ENCODE assay signal across 8 cellular contexts in the genomic region with DNA sequence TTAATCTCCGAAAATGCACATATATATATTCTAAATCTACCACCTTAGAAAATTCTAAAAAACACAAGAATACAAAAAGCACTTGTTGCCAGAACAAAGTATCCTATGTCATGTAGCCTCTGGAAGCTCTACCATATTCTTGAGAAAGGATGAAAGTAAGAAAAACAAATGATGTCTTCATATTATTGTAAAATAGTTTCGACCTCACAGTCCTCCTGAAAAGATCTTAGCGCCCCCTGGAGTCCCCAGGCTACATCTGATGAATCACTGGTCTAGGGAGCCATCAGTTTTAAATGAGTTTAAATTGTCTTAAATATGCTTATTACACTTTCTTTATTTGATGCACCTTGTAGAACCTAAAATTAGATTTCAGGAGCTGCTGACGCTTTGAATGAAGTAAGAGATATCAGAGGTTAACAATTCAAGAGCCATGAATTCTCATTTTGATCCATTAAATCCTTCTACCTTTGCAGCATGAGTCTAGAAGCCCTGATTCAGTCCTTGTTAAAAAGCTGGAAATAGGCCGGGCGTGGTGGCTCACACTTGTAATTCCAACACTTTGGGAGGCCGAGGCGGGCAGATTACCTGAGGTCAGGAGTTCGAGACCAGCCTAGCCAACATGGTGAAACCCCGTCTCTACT.
A peak's percentile ranks its signal among the peaks of the same experiment; 100 is the strongest.
DNase-seq lines count a peak whose midpoint lies in the region; ATAC-seq, FAIRE-seq and TF ChIP-seq lines count a peak whose summit lies in the region.

No MANE protein-coding gene starts in this region.

- H3K4me3 Mint-ChIP-seq in T-helper 2 cell treated with Interferon-gamma antibody and Interleukin-4, amounts not matched to agents 5 μg/mL and 100 μg/mL, for 36 hours, result no peak overlapping the region

- H3K36me3 Mint-ChIP-seq in T-helper 2 cell treated with Interferon-gamma antibody and Interleukin-4, amounts not matched to agents 5 μg/mL and 100 μg/mL, for 36 hours (ENCODE audit: low read depth), result no peaks in the 10 kb centered on the region

- no peak overlapping the region for H3K27ac ChIP-seq in lower lobe of right lung

- intact Hi-C loops in lower lobe of right lung (cut with DNase I), result no loop called here

- no peaks in the 10 kb centered on the region for H3K9me3 ChIP-seq in lower lobe of right lung

- peaks cover 2% of the 10 kb centered on the region for H3K4me1 Mint-ChIP-seq in T-helper 2 cell treated with Interferon-gamma antibody and Interleukin-4, amounts not matched to agents 5 μg/mL and 100 μg/mL, for 36 hours (ENCODE audit: low read depth)

- TF ChIP-seq CTCF in LNCaP clone FGC (IDR thresholded peaks at IDR 0.05; ENCODE audit: control insufficient read depth, extremely low read depth, insufficient read depth), result peak; percentile 56
- peak; percentile 34 for TF ChIP-seq CTCF in bronchial epithelial cell (IDR thresholded peaks at IDR 0.05; ENCODE audit: insufficient read depth, low read length, severe bottlenecking)
- peak; percentile 67 for TF ChIP-seq CTCF in lower lobe of right lung (IDR thresholded peaks at IDR 0.05)

- no peak for FAIRE-seq in bronchial epithelial cell (lab: Jason Lieb, UNC)

- no peak overlapping the region for H3K27ac Mint-ChIP-seq in T-helper 2 cell treated with Interferon-gamma antibody and Interleukin-4, amounts not matched to agents 5 μg/mL and 100 μg/mL, for 36 hours

- H3K4me3 ChIP-seq in LNCaP clone FGC (ENCODE audit: low read depth, low read length), result no peak overlapping the region
- H3K4me3 ChIP-seq in bronchial epithelial cell (ENCODE audit: low read depth, low read length), result no peak overlapping the region
- H3K4me3 ChIP-seq in lower lobe of right lung, result no peak overlapping the region

- H3K36me3 ChIP-seq in bronchial epithelial cell (ENCODE audit: control insufficient read depth, insufficient read depth, low read length) (no peaks in the 10 kb centered on the region), lower lobe of right lung (no peaks in the 10 kb centered on the region)

- no peaks in the 10 kb centered on the region for H3K27me3 ChIP-seq in bronchial epithelial cell (ENCODE audit: control insufficient read depth, insufficient read depth, low read length)
- no peaks in the 10 kb centered on the region for H3K27me3 ChIP-seq in lower lobe of right lung (ENCODE audit: low read depth)

- H3K4me1 ChIP-seq in lower lobe of right lung, result peaks cover 24% of the 10 kb centered on the region

- ATAC-seq in lower lobe of right lung, result peak; percentile 43 to 64
- no peak for ATAC-seq in GM21423 (IDR thresholded peaks at IDR 0.05; ENCODE audit: unreplicated experiment)

- DNase-seq in GDM1 (lab: John Stamatoyannopoulos, UW), result peak; percentile 31
- DNase-seq in LNCaP clone FGC (ENCODE audit: low read depth), result peak; percentile 2
- DNase-seq in T-helper 2 cell treated with Interferon-gamma antibody and Interleukin-4, amounts not matched to agents 5 μg/mL and 100 μg/mL, for 36 hours (ENCODE audit: low spot score), result peak; percentile 20
- DNase-seq in bronchial epithelial cell (ENCODE audit: low read depth), result peak; percentile 42
- DNase-seq in lower lobe of right lung, result peak; percentile 60
- peak; percentile 9 to 29 for DNase-seq in stimulated activated CD8-positive, alpha-beta memory T cell treated with anti-CD3 and anti-CD28 coated beads, Interleukin-7, amount 100 ng/mL, for 4 hours (ENCODE audit: low read depth in 2 of 2)
- no peak for DNase-seq in activated CD4-positive, CD25-positive, alpha-beta regulatory T cell treated with anti-CD3 and anti-CD28 coated beads, Interleukin-2, amount 50 U/mL, for 72 hours

- no peaks in the 10 kb centered on the region for H3K9me3 Mint-ChIP-seq in T-helper 2 cell treated with Interferon-gamma antibody and Interleukin-4, amounts not matched to agents 5 μg/mL and 100 μg/mL, for 36 hours

- peaks cover 2% of the 10 kb centered on the region for H3K27me3 Mint-ChIP-seq in T-helper 2 cell treated with Interferon-gamma antibody and Interleukin-4, amounts not matched to agents 5 μg/mL and 100 μg/mL, for 36 hours (ENCODE audit: low read depth)
